ENCODE assay signal across 8 cellular contexts in the genomic region with DNA sequence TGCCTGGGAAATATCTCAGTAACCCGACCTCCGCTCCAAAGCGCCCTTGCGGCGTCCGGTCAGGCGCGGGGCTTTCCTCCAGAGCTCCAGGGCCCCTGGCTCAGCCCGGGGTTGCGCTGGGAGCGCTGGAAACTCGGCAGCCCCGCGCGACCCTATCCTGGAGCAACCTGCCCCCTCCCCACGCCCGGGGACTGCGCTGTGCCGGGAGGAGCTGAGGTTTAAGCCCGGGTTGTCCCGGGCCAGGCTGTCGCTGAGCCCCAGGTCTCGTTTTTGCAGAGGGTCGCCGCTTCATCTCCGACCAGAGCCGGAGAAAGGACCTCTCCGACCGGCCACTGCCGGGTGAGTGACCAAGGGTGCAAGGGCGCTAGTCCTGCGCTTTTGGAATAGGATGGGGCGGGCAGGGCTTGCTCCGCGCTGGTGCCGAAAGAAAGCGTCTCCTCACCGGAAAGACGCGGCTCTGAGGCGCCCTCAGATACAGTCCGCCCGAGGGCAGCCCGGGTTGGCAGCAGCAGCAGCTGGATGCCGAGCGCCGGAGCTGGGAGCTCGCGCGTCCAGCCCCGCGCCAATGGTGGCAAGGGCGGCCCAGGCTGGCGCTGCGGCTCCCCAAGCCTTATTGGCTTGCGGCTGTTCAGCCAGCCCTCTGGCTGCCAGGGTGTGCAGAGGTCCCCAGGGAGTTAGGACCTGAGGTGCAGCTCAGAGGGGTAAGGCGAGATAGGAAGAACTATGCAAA. TPM values are rescaled to one million over a fixed set of nuclear protein-coding genes. Genes with fewer than 3 reads are reported as not detected.
A peak's percentile ranks its signal among the peaks of the same experiment; 100 is the strongest.
DNase-seq lines count a peak whose midpoint lies in the region; ATAC-seq and TF ChIP-seq lines count a peak whose summit lies in the region.

No MANE protein-coding gene starts in this region.

- peaks cover 43% of the 10 kb centered on the region for H3K27me3 Mint-ChIP-seq in activated CD8-positive, alpha-beta memory T cell treated with anti-CD3 and anti-CD28 coated beads, Interleukin-2, amount 10 ng/mL, durations not matched to agents 7 days and 5 days
- H3K27me3 Mint-ChIP-seq in mesothelial cell of epicardium (ENCODE audit: low read depth) = peaks cover 64% of the 10 kb centered on the region

- peak overlapping the region; percentile 62 for H3K4me3 Mint-ChIP-seq in activated CD8-positive, alpha-beta memory T cell treated with anti-CD3 and anti-CD28 coated beads, Interleukin-2, amount 10 ng/mL, durations not matched to agents 7 days and 5 days
- H3K4me3 Mint-ChIP-seq in mesothelial cell of epicardium = peak overlapping the region; percentile 58

- peaks cover 8% of the 10 kb centered on the region for H3K4me1 Mint-ChIP-seq in activated CD8-positive, alpha-beta memory T cell treated with anti-CD3 and anti-CD28 coated beads, Interleukin-2, amount 10 ng/mL, durations not matched to agents 7 days and 5 days
- peaks cover 11% of the 10 kb centered on the region for H3K4me1 Mint-ChIP-seq in mesothelial cell of epicardium

- in situ Hi-C loops in ACHN (cut with HindIII; ENCODE audit: low pct_ligation_motif_present, low pct_unique_long_range_greater_than_20kb, low sequenced_read_pairs) = no loop called here

- ATAC-seq in GM18909 (IDR thresholded peaks at IDR 0.05; ENCODE audit: poor library complexity, unreplicated experiment) = peak; percentile 98
- ATAC-seq in HG03108 (IDR thresholded peaks at IDR 0.05; ENCODE audit: unreplicated experiment) = peak; percentile 97
- ATAC-seq in activated CD8-positive, alpha-beta memory T cell treated with anti-CD3 and anti-CD28 coated beads, Interleukin-2, amount 10 ng/mL, durations not matched to agents 7 days and 5 days = peak; percentile 99

- CTCF ChIA-PET in activated CD8-positive, alpha-beta memory T cell treated with anti-CD3 and anti-CD28 coated beads, Interleukin-2, amount 10 ng/mL, durations not matched to agents 7 days and 5 days (lab: Charles Lee) = interaction anchor here (1.0 to 2.0 kb wide), 5 partner anchors 11 to 155 kb away, joined by 3 to 5 read pairs (median 4); no protein-coding TSS in a partner anchor

- H3K27ac Mint-ChIP-seq in activated CD8-positive, alpha-beta memory T cell treated with anti-CD3 and anti-CD28 coated beads, Interleukin-2, amount 10 ng/mL, durations not matched to agents 7 days and 5 days = no peak overlapping the region
- H3K27ac Mint-ChIP-seq in mesothelial cell of epicardium = no peak overlapping the region

- H3K9me3 Mint-ChIP-seq in activated CD8-positive, alpha-beta memory T cell treated with anti-CD3 and anti-CD28 coated beads, Interleukin-2, amount 10 ng/mL, durations not matched to agents 7 days and 5 days (ENCODE audit: low read depth) = peaks cover 9% of the 10 kb centered on the region
- peaks cover 7% of the 10 kb centered on the region for H3K9me3 Mint-ChIP-seq in mesothelial cell of epicardium

- peaks cover 3% of the 10 kb centered on the region for H3K36me3 Mint-ChIP-seq in activated CD8-positive, alpha-beta memory T cell treated with anti-CD3 and anti-CD28 coated beads, Interleukin-2, amount 10 ng/mL, durations not matched to agents 7 days and 5 days
- no peaks in the 10 kb centered on the region for H3K36me3 Mint-ChIP-seq in mesothelial cell of epicardium

- TF ChIP-seq CTCF in mesothelial cell of epicardium (IDR thresholded peaks at IDR 0.05; ENCODE audit: unreplicated experiment) = no peak

- DNase-seq in ACHN = peak; percentile 90
- DNase-seq in NCI-H460 (ENCODE audit: extremely low read depth, low read depth) = peak; percentile 43
- DNase-seq in activated CD8-positive, alpha-beta memory T cell treated with anti-CD3 and anti-CD28 coated beads, Interleukin-2, amount 10 ng/mL, durations not matched to agents 7 days and 5 days = peak; percentile 77
- peak; percentile 39 for DNase-seq in epidermal melanocyte (ENCODE audit: insufficient read length, low spot score)
- peak; percentile 36 to 64 for DNase-seq in mesothelial cell of epicardium (ENCODE audit: low spot score in 2 of 2, unreplicated experiment in 2 of 2)
- DNase-seq in stimulated activated CD8-positive, alpha-beta memory T cell treated with anti-CD3 and anti-CD28 coated beads, Interleukin-2, amount 100 ng/mL, for 48 hours (ENCODE audit: low read depth in 2 of 2) = peak; percentile 39 to 54

RNA-seq across cellular contexts. Expression of a gene that starts 1.5 kb away (rescaled TPM):
- 310 and 328 TPM in 2 replicates for total RNA-seq in NCI-H460 (2014; rRNA removed; shearing (Covaris generic))
- polyA plus RNA-seq in NCI-H460 (2014; cell fraction: nucleus; rRNA removed) = 106 and 134 TPM in 2 replicates
- under 1 TPM; 0.40 to 0.64 TPM for total RNA-seq in activated CD8-positive, alpha-beta memory T cell treated with anti-CD3 and anti-CD28 coated beads, Interleukin-2, amount 10 ng/mL, durations not matched to agents 7 days and 5 days
- total RNA-seq in mesothelial cell of epicardium = not detected in 3 replicates

RNA-seq across cellular contexts. Expression of a gene that starts 26.0 kb away (rescaled TPM):
- 50.0 and 55.9 TPM in 2 replicates for total RNA-seq in NCI-H460 (2014; rRNA removed; shearing (Covaris generic))
- polyA plus RNA-seq in NCI-H460 (2014; cell fraction: nucleus; rRNA removed) = 30.2 and 56.4 TPM in 2 replicates
- 10 to 100 TPM; 35.1 to 36.8 TPM for total RNA-seq in activated CD8-positive, alpha-beta memory T cell treated with anti-CD3 and anti-CD28 coated beads, Interleukin-2, amount 10 ng/mL, durations not matched to agents 7 days and 5 days
- 29.2 to 30.7 TPM (median 29.6 TPM) in 3 replicates for total RNA-seq in mesothelial cell of epicardium

RNA-seq across cellular contexts. Expression of a gene that starts 26.2 kb away (rescaled TPM):
- 38.0 and 41.3 TPM in 2 replicates for total RNA-seq in NCI-H460 (2014; rRNA removed; shearing (Covaris generic))
- 54.0 and 61.9 TPM in 2 replicates for polyA plus RNA-seq in NCI-H460 (2014; cell fraction: nucleus; rRNA removed)
- total RNA-seq in activated CD8-positive, alpha-beta memory T cell treated with anti-CD3 and anti-CD28 coated beads, Interleukin-2, amount 10 ng/mL, durations not matched to agents 7 days and 5 days = 10 to 100 TPM; 87.6 to 91.5 TPM
- 15.7 to 17.8 TPM (median 17.4 TPM) in 3 replicates for total RNA-seq in mesothelial cell of epicardium

Comparison
In these comparisons a context has a peak if more than half of its experiments do, and no peak if none do; other contexts are left out.
1. Peak in every context shown above with its lines: DNase-seq and ATAC-seq.
2. DNase-seq: peak in every context shown above with its lines; median percentile 90 in ACHN; 77 in activated CD8-positive, alpha-beta memory T cell treated with anti-CD3 and anti-CD28 coated beads, Interleukin-2, amount 10 ng/mL, durations not matched to agents 7 days and 5 days; 50 in mesothelial cell of epicardium; 46 in stimulated activated CD8-positive, alpha-beta memory T cell treated with anti-CD3 and anti-CD28 coated beads, Interleukin-2, amount 100 ng/mL, for 48 hours; 43 in NCI-H460; 39 in epidermal melanocyte.
3. RNA of a gene that starts 1.5 kb away (total RNA-seq): 310 to 328 TPM in NCI-H460; 0.40 to 0.64 TPM in activated CD8-positive, alpha-beta memory T cell treated with anti-CD3 and anti-CD28 coated beads, Interleukin-2, amount 10 ng/mL, durations not matched to agents 7 days and 5 days and not detected in mesothelial cell of epicardium; every median in the first group is over 100 times any median in the second.